11 cellular contexts compared by ENCODE assay signal in the genomic region with DNA sequence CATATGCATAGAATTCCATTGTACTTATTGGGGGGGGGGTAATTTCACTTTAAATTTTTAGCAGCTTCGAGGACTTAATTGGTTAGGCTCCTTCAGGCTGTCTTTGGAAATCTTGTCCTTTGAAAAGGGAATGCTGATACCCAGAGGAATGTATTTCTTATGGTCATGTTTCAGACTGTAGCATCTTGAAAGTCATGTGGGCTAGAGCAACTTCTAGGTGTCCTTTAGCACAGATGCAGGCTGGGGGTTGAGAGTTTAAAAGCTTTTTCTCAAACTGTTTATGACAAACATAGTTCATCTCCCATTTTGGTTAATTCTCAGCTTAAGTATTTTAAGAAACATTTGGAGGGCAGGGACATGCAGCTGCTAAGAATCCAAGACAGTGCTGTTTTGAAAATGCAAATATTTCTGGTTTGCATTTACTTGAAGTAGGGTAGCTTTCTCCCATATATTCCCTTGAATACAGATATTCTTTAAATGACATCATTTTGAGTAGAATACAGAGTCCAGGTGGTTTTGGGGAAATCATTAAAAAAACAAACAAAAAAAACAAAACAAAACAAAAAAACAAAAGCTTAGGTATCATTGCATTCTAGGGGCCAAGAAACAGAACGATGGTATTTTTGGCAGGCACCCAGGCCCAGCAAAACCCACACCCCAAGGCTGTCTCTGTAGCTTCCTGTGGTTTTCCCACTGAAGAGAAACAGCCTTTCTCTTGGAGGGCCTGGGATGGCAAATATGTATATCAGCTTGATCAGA.
DNase-seq lines count a peak whose midpoint lies in the region; ATAC-seq and TF ChIP-seq lines count a peak whose summit lies in the region.
"Had no signal": no experiment of that assay in that cellular context is flagged by ENCODE, and none has a peak within 500 bp of the region (broad histone marks: within the 10 kb centered on the region; RNA-seq: fewer than 3 reads in every experiment).

No MANE protein-coding gene starts in this region.

- DNase-seq in ACHN: peak; percentile 47
- DNase-seq in foreskin keratinocyte: no peak
- no peak for DNase-seq in activated CD8-positive, alpha-beta memory T cell treated with anti-CD3 and anti-CD28 coated beads, Interleukin-2, amount 50 U/mL, for 4 hours
- DNase-seq in effector memory CD8-positive, alpha-beta T cell: no peak
- DNase-seq in DMS153 treated with DMSO at 0.1 percent for 48 hours (lab: John Stamatoyannopoulos, UW; ENCODE audit: unreplicated experiment): no peak
- DNase-seq: activated T-cell treated with anti-CD3 and anti-CD28 coated beads, Interleukin-2, amount 50 U/mL, for 72 hours; AML-193; NCI-H2029 treated with DMSO at 0.1 percent for 48 hours had no signal

- peak overlapping the region; percentile 24 for H3K27ac Mint-ChIP-seq in activated T-helper 17 cell treated with anti-CD3 and anti-CD28 coated beads, Interleukin-2, amount 50 U/mL, for 72 hours
- peak overlapping the region in 1 of 2 donors; percentile 84 for H3K27ac Mint-ChIP-seq in effector memory CD8-positive, alpha-beta T cell
- H3K27ac Mint-ChIP-seq: activated T-cell treated with anti-CD3 and anti-CD28 coated beads, Interleukin-2, amount 50 U/mL, for 72 hours had no signal

- in situ Hi-C loops in ACHN (cut with HindIII; ENCODE audit: low pct_ligation_motif_present, low pct_unique_long_range_greater_than_20kb, low sequenced_read_pairs): no loop called here

- H3K4me3 Mint-ChIP-seq in activated T-helper 17 cell treated with anti-CD3 and anti-CD28 coated beads, Interleukin-2, amount 50 U/mL, for 72 hours: no peak overlapping the region
- no peak overlapping the region for H3K4me3 Mint-ChIP-seq in effector memory CD8-positive, alpha-beta T cell
- H3K4me3 Mint-ChIP-seq: activated T-cell treated with anti-CD3 and anti-CD28 coated beads, Interleukin-2, amount 50 U/mL, for 72 hours had no signal

- no peaks in the 10 kb centered on the region for H3K9me3 ChIP-seq in HEK293 (ENCODE audit: control insufficient read depth, insufficient read depth, low read depth, low read length)

- no peak for ATAC-seq in activated T-helper 17 cell treated with anti-CD3 and anti-CD28 coated beads, Interleukin-2, amount 50 U/mL, for 72 hours (replicated peaks)
- ATAC-seq in foreskin keratinocyte (peak; percentile 45), GM19395 (IDR thresholded peaks at IDR 0.05; ENCODE audit: unreplicated experiment) (no peak)
- no peak for ATAC-seq in effector memory CD8-positive, alpha-beta T cell (replicated peaks)
- ATAC-seq: activated T-cell treated with anti-CD3 and anti-CD28 coated beads, Interleukin-2, amount 50 U/mL, for 72 hours had no signal

- peaks cover 0 to 1% of the 10 kb centered on the region in 2 experiments; a peak in 2 of 3 replicates for H3K36me3 ChIP-seq in HEK293 (ENCODE audit: control insufficient read depth in 2 of 2, insufficient read depth in 1 of 2, low read length in 2 of 2)

- H3K27me3 ChIP-seq in foreskin keratinocyte: no peaks in the 10 kb centered on the region

- peaks cover 17% of the 10 kb centered on the region for H3K36me3 Mint-ChIP-seq in activated T-helper 17 cell treated with anti-CD3 and anti-CD28 coated beads, Interleukin-2, amount 50 U/mL, for 72 hours (ENCODE audit: low read depth)
- peaks cover 8% of the 10 kb centered on the region for H3K36me3 Mint-ChIP-seq in effector memory CD8-positive, alpha-beta T cell (ENCODE audit: insufficient read depth)

- H3K4me1 Mint-ChIP-seq in activated T-helper 17 cell treated with anti-CD3 and anti-CD28 coated beads, Interleukin-2, amount 50 U/mL, for 72 hours: peaks cover 19% of the 10 kb centered on the region
- H3K4me1 Mint-ChIP-seq in effector memory CD8-positive, alpha-beta T cell (ENCODE audit: low read depth in 2 of 2): peaks cover 12 to 31% of the 10 kb centered on the region in 2 donors

- TF ChIP-seq CTCF in HEK293 (tag by site-specific recombination; IDR thresholded peaks at IDR 0.05) (no peak), foreskin keratinocyte (conservative IDR thresholded peaks at IDR 0.05) (no peak)

- H3K4me1 ChIP-seq in HEK293 (ENCODE audit: control insufficient read depth, insufficient read depth, low read length) (peaks cover 11% of the 10 kb centered on the region), foreskin keratinocyte (peaks cover 20% of the 10 kb centered on the region)

- CTCF ChIA-PET in HEK293 (lab: Yijun Ruan, JAX): interaction anchor here (1.0 to 3.1 kb wide), 2 partner anchors 12 to 259 kb away, joined by 3 to 20 read pairs; no protein-coding TSS in a partner anchor

- POLR2A ChIA-PET in HEK293 (lab: Yijun Ruan, JAX): no interaction called here

- H3K27ac ChIP-seq in HEK293 (ENCODE audit: extremely low read depth, low read depth, low read length): 0 out of 2 replicates have a peak overlapping the region, but pooled peaks have one; percentile 24
- H3K27ac ChIP-seq in foreskin keratinocyte: peak overlapping the region; percentile 39

- no peaks in the 10 kb centered on the region for H3K27me3 Mint-ChIP-seq in activated T-helper 17 cell treated with anti-CD3 and anti-CD28 coated beads, Interleukin-2, amount 50 U/mL, for 72 hours
- H3K27me3 Mint-ChIP-seq in effector memory CD8-positive, alpha-beta T cell: no peaks in the 10 kb centered on the region

- H3K9me3 Mint-ChIP-seq in activated T-helper 17 cell treated with anti-CD3 and anti-CD28 coated beads, Interleukin-2, amount 50 U/mL, for 72 hours: no peaks in the 10 kb centered on the region
- H3K9me3 Mint-ChIP-seq in effector memory CD8-positive, alpha-beta T cell: no peaks in the 10 kb centered on the region
- H3K9me3 Mint-ChIP-seq: activated T-cell treated with anti-CD3 and anti-CD28 coated beads, Interleukin-2, amount 50 U/mL, for 72 hours had no signal

- H3K4me3 ChIP-seq in HEK293 (ENCODE audit: low read depth, low read length): no peak overlapping the region

TF ChIP-seq in HEK293, 187 proteins besides CTCF, POLR2A, EP300 and RAD21:
- TF ChIP-seq ZNF335 (tag by site-specific recombination; conservative IDR thresholded peaks at IDR 0.05) (peak; percentile 33; the same call in 1 of the 2 replicates), YY2 (tag by site-specific recombination; IDR thresholded peaks at IDR 0.05) (no peak), ZNF623 (tag by site-specific recombination; IDR thresholded peaks at IDR 0.05) (no peak), KLF8 (tag by site-specific recombination; IDR thresholded peaks at IDR 0.05) (no peak), ZNF585B (tag by site-specific recombination; IDR thresholded peaks at IDR 0.05) (0 out of 2 replicates have a peak, but pooled peaks have one; percentile 24), ZEB2 (tag by site-specific recombination; IDR thresholded peaks at IDR 0.05) (no peak), HOXC10 (CRISPR knock-in tag; IDR thresholded peaks at IDR 0.05) (no peak), ZBTB20 (tag by site-specific recombination; IDR thresholded peaks at IDR 0.05) (peak; percentile 86)
- TF ChIP-seq, protein P1, sequence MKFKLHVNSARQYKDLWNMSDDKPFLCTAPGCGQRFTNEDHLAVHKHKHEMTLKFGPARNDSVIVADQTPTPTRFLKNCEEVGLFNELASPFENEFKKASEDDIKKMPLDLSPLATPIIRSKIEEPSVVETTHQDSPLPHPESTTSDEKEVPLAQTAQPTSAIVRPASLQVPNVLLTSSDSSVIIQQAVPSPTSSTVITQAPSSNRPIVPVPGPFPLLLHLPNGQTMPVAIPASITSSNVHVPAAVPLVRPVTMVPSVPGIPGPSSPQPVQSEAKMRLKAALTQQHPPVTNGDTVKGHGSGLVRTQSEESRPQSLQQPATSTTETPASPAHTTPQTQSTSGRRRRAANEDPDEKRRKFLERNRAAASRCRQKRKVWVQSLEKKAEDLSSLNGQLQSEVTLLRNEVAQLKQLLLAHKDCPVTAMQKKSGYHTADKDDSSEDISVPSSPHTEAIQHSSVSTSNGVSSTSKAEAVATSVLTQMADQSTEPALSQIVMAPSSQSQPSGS (tag by site-specific recombination; IDR thresholded peaks at IDR 0.05; ENCODE audit: low read depth): peak; percentile 48; the same call in 1 of the 2 replicates
- TF ChIP-seq, protein P2, sequence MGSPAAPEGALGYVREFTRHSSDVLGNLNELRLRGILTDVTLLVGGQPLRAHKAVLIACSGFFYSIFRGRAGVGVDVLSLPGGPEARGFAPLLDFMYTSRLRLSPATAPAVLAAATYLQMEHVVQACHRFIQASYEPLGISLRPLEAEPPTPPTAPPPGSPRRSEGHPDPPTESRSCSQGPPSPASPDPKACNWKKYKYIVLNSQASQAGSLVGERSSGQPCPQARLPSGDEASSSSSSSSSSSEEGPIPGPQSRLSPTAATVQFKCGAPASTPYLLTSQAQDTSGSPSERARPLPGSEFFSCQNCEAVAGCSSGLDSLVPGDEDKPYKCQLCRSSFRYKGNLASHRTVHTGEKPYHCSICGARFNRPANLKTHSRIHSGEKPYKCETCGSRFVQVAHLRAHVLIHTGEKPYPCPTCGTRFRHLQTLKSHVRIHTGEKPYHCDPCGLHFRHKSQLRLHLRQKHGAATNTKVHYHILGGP (tag by site-specific recombination; IDR thresholded peaks at IDR 0.05): peak; percentile 14; the same call in 1 of the 2 replicates
